In genomic region chr18:67966224-67966623, GRCh38 we compare ENCODE assay signal across 20 cellular contexts.
"Had no signal": no experiment of that assay in that cellular context is flagged by ENCODE, and none has a peak within 500 bp of the region (broad histone marks: within the 10 kb centered on the region; RNA-seq: fewer than 3 reads in every experiment).

No MANE protein-coding gene starts in this region.

- FAIRE-seq: HepG2 had no signal

- ATAC-seq: HepG2, Panc1 had no signal

- H3K9me3 ChIP-seq: MG63 had no signal

- H3K4me3 ChIP-seq: MG63 had no signal

- DNase-seq: IMR-90, Karpas-422, KG1, MG63, NCI-H1092, NCI-H1436 treated with DMSO at 0.1 percent for 48 hours, NCI-H1694, NCI-H187 treated with DMSO at 0.1 percent for 48 hours, NCI-H2029 treated with DMSO at 0.1 percent for 48 hours, NCI-H2171, NCI-H226, NCI-H446, NCI-H510A, NCI-H524 treated with DMSO at 0.1 percent for 48 hours, NCI-H69, NCI-H774, SHP77 had no signal

- H3K27me3 ChIP-seq: MG63 had no signal

- H3K36me3 ChIP-seq: MG63 had no signal

- H3K27ac ChIP-seq: RWPE1 had no signal
